25 cellular contexts compared by ENCODE assay signal in the genomic region with DNA sequence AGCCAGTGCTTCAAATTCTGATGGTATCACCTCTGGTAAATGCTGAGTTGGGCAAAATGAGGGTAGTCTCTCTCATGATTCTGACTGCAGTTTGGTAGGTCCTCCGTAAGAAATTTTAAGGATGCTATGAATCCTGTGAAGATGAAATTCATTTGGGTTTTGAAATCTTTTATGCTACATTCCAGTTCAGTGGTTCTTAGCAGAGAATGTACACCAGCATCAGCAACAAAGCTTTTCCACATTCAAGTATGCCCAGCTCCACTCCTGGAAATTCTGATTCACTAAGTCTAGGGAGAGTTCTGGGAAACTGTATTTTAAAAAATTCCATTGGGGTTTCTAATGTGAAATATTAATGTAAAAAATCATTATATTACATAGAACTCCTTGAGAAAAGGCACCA. TPM values are rescaled to one million over a fixed set of nuclear protein-coding genes. Genes with fewer than 3 reads are reported as not detected.
"Had no signal": no experiment of that assay in that cellular context is flagged by ENCODE, and none has a peak within 500 bp of the region (broad histone marks: within the 10 kb centered on the region; RNA-seq: fewer than 3 reads in every experiment).

No MANE protein-coding gene starts in this region.

- H3K27ac ChIP-seq: adrenal gland, heart right ventricle, neural progenitor cell, tibial artery, WERI-Rb-1 had no signal

- H3K9me3 ChIP-seq: adrenal gland, esophagus muscularis mucosa, heart right ventricle, tibial artery had no signal

- H3K4me1 ChIP-seq: adrenal gland had no signal

- H3K9me3 Mint-ChIP-seq: activated CD4-positive, alpha-beta T cell treated with anti-CD3 and anti-CD28 coated beads, Interleukin-2, amount 10 ng/mL, durations not matched to agents 7 days and 5 days; activated CD8-positive, alpha-beta T cell treated with anti-CD3 and anti-CD28 coated beads for 36 hours; activated naive CD4-positive, alpha-beta T cell treated with anti-CD3 and anti-CD28 coated beads, Interleukin-2, amount 50 U/mL, for 72 hours; central memory CD8-positive, alpha-beta T cell; naive thymus-derived CD4-positive, alpha-beta T cell; stimulated activated naive CD8-positive, alpha-beta T cell treated with anti-CD3 and anti-CD28 coated beads, Interleukin-15, Interleukin-2, amounts not matched to agents 100 ng/mL and 50 ng/mL, for 24 hours had no signal

- H3K36me3 ChIP-seq: adrenal gland, tibial artery, WERI-Rb-1 had no signal

- H3K27me3 ChIP-seq: adrenal gland, esophagus muscularis mucosa, heart right ventricle, neural progenitor cell, tibial artery had no signal

- H3K36me3 Mint-ChIP-seq: activated CD8-positive, alpha-beta memory T cell treated with anti-CD3 and anti-CD28 coated beads, Interleukin-2, amount 10 ng/mL, durations not matched to agents 7 days and 5 days; activated naive CD4-positive, alpha-beta T cell treated with anti-CD3 and anti-CD28 coated beads, Interleukin-2, amount 50 U/mL, for 72 hours had no signal

- H3K4me3 ChIP-seq: adrenal gland, esophagus muscularis mucosa, heart right ventricle, lung, neural progenitor cell, tibial artery had no signal

- ATAC-seq: activated CD8-positive, alpha-beta memory T cell treated with anti-CD3 and anti-CD28 coated beads, Interleukin-2, amount 10 ng/mL, durations not matched to agents 7 days and 5 days; activated CD8-positive, alpha-beta T cell treated with anti-CD3 and anti-CD28 coated beads for 36 hours; activated naive CD4-positive, alpha-beta T cell treated with anti-CD3 and anti-CD28 coated beads, Interleukin-2, amount 50 U/mL, for 72 hours; heart right ventricle; left lobe of liver; naive thymus-derived CD4-positive, alpha-beta T cell had no signal

- H3K4me3 Mint-ChIP-seq: activated CD4-positive, alpha-beta T cell treated with anti-CD3 and anti-CD28 coated beads, Interleukin-2, amount 10 ng/mL, durations not matched to agents 7 days and 5 days; activated CD8-positive, alpha-beta memory T cell treated with anti-CD3 and anti-CD28 coated beads, Interleukin-2, amount 10 ng/mL, durations not matched to agents 7 days and 5 days; activated CD8-positive, alpha-beta T cell treated with anti-CD3 and anti-CD28 coated beads for 36 hours; central memory CD8-positive, alpha-beta T cell; naive thymus-derived CD4-positive, alpha-beta T cell; neural progenitor cell; stimulated activated naive CD8-positive, alpha-beta T cell treated with anti-CD3 and anti-CD28 coated beads, Interleukin-15, Interleukin-2, amounts not matched to agents 100 ng/mL and 50 ng/mL, for 24 hours had no signal

- DNase-seq: activated CD4-positive, alpha-beta T cell treated with anti-CD3 and anti-CD28 coated beads, Interleukin-2, amount 10 ng/mL, durations not matched to agents 7 days and 5 days; activated CD4-positive, CD25-positive, alpha-beta regulatory T cell treated with anti-CD3 and anti-CD28 coated beads, Interleukin-2, amount 50 U/mL, for 72 hours; activated CD8-positive, alpha-beta memory T cell treated with anti-CD3 and anti-CD28 coated beads, Interleukin-2, amount 10 ng/mL, durations not matched to agents 7 days and 5 days; activated CD8-positive, alpha-beta T cell treated with anti-CD3 and anti-CD28 coated beads for 36 hours; activated T-cell treated with anti-CD3 and anti-CD28 coated beads for 4 hours; adrenal gland; effector memory CD4-positive, alpha-beta T cell; heart right ventricle; naive thymus-derived CD4-positive, alpha-beta T cell; posterior cingulate gyrus; substantia nigra; T-helper 1 cell; tibial artery; WERI-Rb-1 had no signal

- H3K27me3 Mint-ChIP-seq: activated CD4-positive, alpha-beta T cell treated with anti-CD3 and anti-CD28 coated beads, Interleukin-2, amount 10 ng/mL, durations not matched to agents 7 days and 5 days; activated CD8-positive, alpha-beta memory T cell treated with anti-CD3 and anti-CD28 coated beads, Interleukin-2, amount 10 ng/mL, durations not matched to agents 7 days and 5 days; activated CD8-positive, alpha-beta T cell treated with anti-CD3 and anti-CD28 coated beads for 36 hours; central memory CD8-positive, alpha-beta T cell; naive thymus-derived CD4-positive, alpha-beta T cell; stimulated activated naive CD8-positive, alpha-beta T cell treated with anti-CD3 and anti-CD28 coated beads, Interleukin-15, Interleukin-2, amounts not matched to agents 100 ng/mL and 50 ng/mL, for 24 hours had no signal

- H3K27ac Mint-ChIP-seq: activated CD4-positive, alpha-beta T cell treated with anti-CD3 and anti-CD28 coated beads, Interleukin-2, amount 10 ng/mL, durations not matched to agents 7 days and 5 days; activated CD8-positive, alpha-beta memory T cell treated with anti-CD3 and anti-CD28 coated beads, Interleukin-2, amount 10 ng/mL, durations not matched to agents 7 days and 5 days; activated CD8-positive, alpha-beta T cell treated with anti-CD3 and anti-CD28 coated beads for 36 hours; activated naive CD4-positive, alpha-beta T cell treated with anti-CD3 and anti-CD28 coated beads, Interleukin-2, amount 50 U/mL, for 72 hours; stimulated activated naive CD8-positive, alpha-beta T cell treated with anti-CD3 and anti-CD28 coated beads, Interleukin-15, Interleukin-2, amounts not matched to agents 100 ng/mL and 50 ng/mL, for 24 hours had no signal

RNA-seq across cellular contexts. Expression of gene ACOT12, which starts 33.6 kb away (rescaled TPM):
- total RNA-seq: activated CD4-positive, alpha-beta T cell treated with anti-CD3 and anti-CD28 coated beads, Interleukin-2, amount 10 ng/mL, durations not matched to agents 7 days and 5 days; activated CD8-positive, alpha-beta memory T cell treated with anti-CD3 and anti-CD28 coated beads, Interleukin-2, amount 10 ng/mL, durations not matched to agents 7 days and 5 days; activated CD8-positive, alpha-beta T cell treated with anti-CD3 and anti-CD28 coated beads for 36 hours; activated naive CD4-positive, alpha-beta T cell treated with anti-CD3 and anti-CD28 coated beads, Interleukin-2, amount 50 U/mL, for 72 hours; adrenal gland; dermis microvascular lymphatic vessel endothelial cell; endothelial cell of umbilical vein; esophagus muscularis mucosa; heart right ventricle; kidney epithelial cell; lung; omental fat pad had no signal
- polyA plus RNA-seq: adrenal gland; endothelial cell of umbilical vein; lung; naive thymus-derived CD4-positive, alpha-beta T cell had no signal
